ENCODE assay signal across 1 cellular context in genomic region chr6:41063884-41064285, GRCh38.
TF ChIP-seq lines count a peak whose summit lies in the region.

No MANE protein-coding gene starts in this region.

TF ChIP-seq in liver, 16 proteins besides CTCF, POLR2A, EP300 and RAD21 (continued from another document):
- TF ChIP-seq, protein P1, sequence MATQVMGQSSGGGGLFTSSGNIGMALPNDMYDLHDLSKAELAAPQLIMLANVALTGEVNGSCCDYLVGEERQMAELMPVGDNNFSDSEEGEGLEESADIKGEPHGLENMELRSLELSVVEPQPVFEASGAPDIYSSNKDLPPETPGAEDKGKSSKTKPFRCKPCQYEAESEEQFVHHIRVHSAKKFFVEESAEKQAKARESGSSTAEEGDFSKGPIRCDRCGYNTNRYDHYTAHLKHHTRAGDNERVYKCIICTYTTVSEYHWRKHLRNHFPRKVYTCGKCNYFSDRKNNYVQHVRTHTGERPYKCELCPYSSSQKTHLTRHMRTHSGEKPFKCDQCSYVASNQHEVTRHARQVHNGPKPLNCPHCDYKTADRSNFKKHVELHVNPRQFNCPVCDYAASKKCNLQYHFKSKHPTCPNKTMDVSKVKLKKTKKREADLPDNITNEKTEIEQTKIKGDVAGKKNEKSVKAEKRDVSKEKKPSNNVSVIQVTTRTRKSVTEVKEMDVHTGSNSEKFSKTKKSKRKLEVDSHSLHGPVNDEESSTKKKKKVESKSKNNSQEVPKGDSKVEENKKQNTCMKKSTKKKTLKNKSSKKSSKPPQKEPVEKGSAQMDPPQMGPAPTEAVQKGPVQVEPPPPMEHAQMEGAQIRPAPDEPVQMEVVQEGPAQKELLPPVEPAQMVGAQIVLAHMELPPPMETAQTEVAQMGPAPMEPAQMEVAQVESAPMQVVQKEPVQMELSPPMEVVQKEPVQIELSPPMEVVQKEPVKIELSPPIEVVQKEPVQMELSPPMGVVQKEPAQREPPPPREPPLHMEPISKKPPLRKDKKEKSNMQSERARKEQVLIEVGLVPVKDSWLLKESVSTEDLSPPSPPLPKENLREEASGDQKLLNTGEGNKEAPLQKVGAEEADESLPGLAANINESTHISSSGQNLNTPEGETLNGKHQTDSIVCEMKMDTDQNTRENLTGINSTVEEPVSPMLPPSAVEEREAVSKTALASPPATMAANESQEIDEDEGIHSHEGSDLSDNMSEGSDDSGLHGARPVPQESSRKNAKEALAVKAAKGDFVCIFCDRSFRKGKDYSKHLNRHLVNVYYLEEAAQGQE (IDR thresholded peaks at IDR 0.05) = no peak
